19 cellular contexts compared by ENCODE assay signal in the genomic region with DNA sequence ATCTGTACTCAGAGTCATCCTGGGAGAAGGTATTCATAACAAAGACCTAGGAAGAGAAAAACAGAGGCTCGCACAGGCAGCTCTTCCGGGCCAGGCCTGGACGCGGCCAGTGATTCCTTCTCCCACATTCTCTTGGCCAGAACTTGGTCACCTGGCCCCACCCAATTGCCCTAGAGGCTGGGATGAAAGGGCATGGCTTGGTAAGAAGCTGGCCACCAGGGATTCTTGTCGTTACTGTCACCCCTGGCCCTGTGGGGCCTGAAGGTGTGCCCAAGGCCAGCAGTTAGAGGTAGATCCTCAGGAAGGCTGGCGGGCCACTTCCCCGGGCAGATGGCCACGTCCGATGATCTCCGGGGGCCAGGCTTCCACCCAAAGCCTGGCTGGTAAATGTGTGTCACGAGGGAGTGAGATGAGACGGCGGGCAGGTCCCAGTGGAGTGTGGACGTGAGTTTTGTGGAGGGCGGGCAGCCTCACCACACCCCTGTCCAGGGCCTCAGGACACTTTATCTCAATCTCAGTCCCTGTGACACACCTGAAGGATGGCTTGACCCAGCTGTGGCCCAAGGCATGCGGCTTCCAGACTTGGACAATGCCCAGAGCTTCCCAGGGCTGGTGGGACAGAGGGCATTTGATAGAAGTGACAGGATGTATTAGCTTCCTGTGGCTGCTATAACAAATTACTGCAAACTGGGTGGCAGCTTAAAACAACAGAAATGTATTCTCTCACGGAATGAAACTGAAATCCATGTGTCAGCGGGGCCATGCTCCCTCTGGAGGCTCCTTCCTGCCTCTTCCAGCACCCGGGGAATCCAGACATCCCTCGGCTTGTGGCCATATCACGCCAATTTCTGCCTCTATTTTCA.
A peak's percentile ranks its signal among the peaks of the same experiment; 100 is the strongest.
DNase-seq lines count a peak whose midpoint lies in the region; ATAC-seq and TF ChIP-seq lines count a peak whose summit lies in the region.
"Had no signal": no experiment of that assay in that cellular context is flagged by ENCODE, and none has a peak within 500 bp of the region (broad histone marks: within the 10 kb centered on the region; RNA-seq: fewer than 3 reads in every experiment).

No MANE protein-coding gene starts in this region.

- H3K4me1 Mint-ChIP-seq in T-cell: peaks cover 0 to 6% (median 3%) of the 10 kb centered on the region in 3 donors
- H3K4me1 Mint-ChIP-seq: activated B cell treated with CpG ODN at 0.5 μM for 24 hours; activated T-helper 17 cell treated with anti-CD3 and anti-CD28 coated beads, Interleukin-2, amount 50 U/mL, for 72 hours had no signal

- peak overlapping the region in 1 of 2 donors; percentile 23 for H3K27ac Mint-ChIP-seq in T-cell
- H3K27ac Mint-ChIP-seq: activated B cell treated with CpG ODN at 0.5 μM for 24 hours; activated T-helper 17 cell treated with anti-CD3 and anti-CD28 coated beads, Interleukin-2, amount 50 U/mL, for 72 hours; natural killer cell treated with Interleukin-12 subunit alpha and Interleukin-12 subunit beta and Interleukin-15 and Interleukin-18, amount 100 ng/mL, for 72 hours; T-helper 17 cell had no signal

- no peak overlapping the region for H3K9ac ChIP-seq in liver (ENCODE audit: low read depth in 1 of 2, low read length in 2 of 2)

- POLR2A ChIA-PET in T-cell (lab: Charles Lee): no interaction called here

- H3K4me1 ChIP-seq in heart left ventricle (peaks cover 0 to 28% (median 7%) of the 10 kb centered on the region in 12 donors), liver (ENCODE audit: control insufficient read depth in 4 of 4, insufficient read depth in 4 of 4, low read length in 3 of 4) (no peaks in the 10 kb centered on the region), upper lobe of right lung (peaks cover 2% of the 10 kb centered on the region)

- WGBS in heart left ventricle, 4 donors: 82 to 88% (median 85%) methylated on average over 21 of the region's 21 CpGs
- WGBS in liver: 94% methylated on average over 21 of the region's 21 CpGs

- H3K27me3 Mint-ChIP-seq in T-cell: no peaks in the 10 kb centered on the region
- H3K27me3 Mint-ChIP-seq: activated B cell treated with CpG ODN at 0.5 μM for 24 hours; activated T-helper 17 cell treated with anti-CD3 and anti-CD28 coated beads, Interleukin-2, amount 50 U/mL, for 72 hours; CD8-positive, alpha-beta memory T cell; natural killer cell treated with Interleukin-12 subunit alpha and Interleukin-12 subunit beta and Interleukin-15 and Interleukin-18, amount 100 ng/mL, for 72 hours; T-helper 17 cell had no signal

- H3K36me3 Mint-ChIP-seq in T-cell: no peaks in the 10 kb centered on the region
- H3K36me3 Mint-ChIP-seq: CD8-positive, alpha-beta memory T cell; natural killer cell treated with Interleukin-12 subunit alpha and Interleukin-12 subunit beta and Interleukin-15 and Interleukin-18, amount 100 ng/mL, for 72 hours had no signal

- H3K9me3 ChIP-seq in heart left ventricle: no peaks in the 10 kb centered on the region
- no peaks in the 10 kb centered on the region for H3K9me3 ChIP-seq in liver (ENCODE audit: control insufficient read depth in 4 of 4, low read length in 3 of 4)
- no peaks in the 10 kb centered on the region for H3K9me3 ChIP-seq in upper lobe of right lung
- H3K9me3 ChIP-seq: tibial nerve had no signal

- H3K36me3 ChIP-seq in heart left ventricle (no peaks in the 10 kb centered on the region), liver (ENCODE audit: control insufficient read depth in 4 of 4, insufficient read depth in 3 of 4, low read depth in 1 of 4, low read length in 3 of 4) (no peaks in the 10 kb centered on the region), upper lobe of right lung (no peaks in the 10 kb centered on the region)
- H3K36me3 ChIP-seq: tibial nerve had no signal

- H3K4me3 ChIP-seq in heart left ventricle: no peak overlapping the region
- H3K4me3 ChIP-seq in choroid plexus epithelial cell (ENCODE audit: low read depth, low read length): no peak overlapping the region
- H3K4me3 ChIP-seq in liver (ENCODE audit: low read depth in 1 of 3, low read length in 3 of 3): no peak overlapping the region
- H3K4me3 ChIP-seq in upper lobe of right lung: no peak overlapping the region
- H3K4me3 ChIP-seq: tibial nerve had no signal

- intact Hi-C loops in heart left ventricle (cut with DNase I): no loop called here
- intact Hi-C loops in left cardiac atrium (cut with DNase I): no loop called here
- intact Hi-C loops in upper lobe of right lung (cut with DNase I): no loop called here

- H3K27me3 ChIP-seq in heart left ventricle: no peaks in the 10 kb centered on the region
- H3K27me3 ChIP-seq in liver (ENCODE audit: control insufficient read depth in 4 of 4, insufficient read depth in 4 of 4, low read length in 3 of 4): no peaks in the 10 kb centered on the region
- H3K27me3 ChIP-seq in upper lobe of right lung: no peaks in the 10 kb centered on the region
- H3K27me3 ChIP-seq: tibial nerve had no signal

- no peak for TF ChIP-seq POLR2A in heart left ventricle (IDR thresholded peaks at IDR 0.05)

- no peak overlapping the region for H3K4me3 Mint-ChIP-seq in T-cell
- H3K4me3 Mint-ChIP-seq: activated B cell treated with CpG ODN at 0.5 μM for 24 hours; activated T-helper 17 cell treated with anti-CD3 and anti-CD28 coated beads, Interleukin-2, amount 50 U/mL, for 72 hours; CD8-positive, alpha-beta memory T cell; natural killer cell treated with Interleukin-12 subunit alpha and Interleukin-12 subunit beta and Interleukin-15 and Interleukin-18, amount 100 ng/mL, for 72 hours; T-helper 17 cell had no signal

- TF ChIP-seq CTCF in heart left ventricle (IDR thresholded peaks at IDR 0.05) (peak in 8 of 12 donors; percentile 22 to 41 (median 32)), choroid plexus epithelial cell (conservative IDR thresholded peaks at IDR 0.05; ENCODE audit: low read depth, low read length) (peak; percentile 52), liver (IDR thresholded peaks at IDR 0.05; ENCODE audit: low read depth, low read length, missing input control) (peak; percentile 32), upper lobe of right lung (IDR thresholded peaks at IDR 0.05) (peak; percentile 29)

- ATAC-seq in heart left ventricle (peak in 1 of 4 donors; percentile 19), left cardiac atrium (no peak), upper lobe of right lung (peak; percentile 6), HG03342 (IDR thresholded peaks at IDR 0.05; ENCODE audit: unreplicated experiment) (no peak), T-cell (replicated peaks in 1 of 4) (no peak)
- ATAC-seq: activated T-helper 17 cell treated with anti-CD3 and anti-CD28 coated beads, Interleukin-2, amount 50 U/mL, for 72 hours; natural killer cell treated with Interleukin-12 subunit alpha and Interleukin-12 subunit beta and Interleukin-15 and Interleukin-18, amount 100 ng/mL, for 72 hours; T-helper 17 cell had no signal

- peak; percentile 62 to 65 for TF ChIP-seq RAD21 in liver (IDR thresholded peaks at IDR 0.05)

- H3K27ac ChIP-seq in heart left ventricle (no peak overlapping the region), liver (ENCODE audit: low read depth in 1 of 2, low read length in 2 of 2) (no peak overlapping the region), upper lobe of right lung (no peak overlapping the region)
- H3K27ac ChIP-seq: tibial nerve had no signal

- CTCF ChIA-PET in T-cell (lab: Charles Lee): no interaction called here

- H3K9me3 Mint-ChIP-seq in T-cell: no peaks in the 10 kb centered on the region
- H3K9me3 Mint-ChIP-seq: activated B cell treated with CpG ODN at 0.5 μM for 24 hours; activated T-helper 17 cell treated with anti-CD3 and anti-CD28 coated beads, Interleukin-2, amount 50 U/mL, for 72 hours; CD8-positive, alpha-beta memory T cell; natural killer cell treated with Interleukin-12 subunit alpha and Interleukin-12 subunit beta and Interleukin-15 and Interleukin-18, amount 100 ng/mL, for 72 hours had no signal

- DNase-seq in heart left ventricle (no peak), left cardiac atrium (no peak), choroid plexus epithelial cell (ENCODE audit: low read depth) (peak; percentile 35), upper lobe of right lung (no peak), activated gamma-delta T cell (lab: John Stamatoyannopoulos, UW) (no peak), T-cell (no peak)
- DNase-seq: activated B cell treated with CpG ODN at 0.5 μM for 24 hours; CD8-positive, alpha-beta memory T cell; KG1; NCI-H2029 treated with DMSO at 0.1 percent for 48 hours; NCI-H524 treated with DMSO at 0.1 percent for 48 hours; Right ventricle myocardium superior; stimulated activated naive CD4-positive, alpha-beta T cell treated with Interleukin-2 at 50 U/mL for 16 hours; T-helper 17 cell had no signal

TF ChIP-seq in liver, 16 proteins besides CTCF, POLR2A, EP300 and RAD21:
- TF ChIP-seq HNF4G (IDR thresholded peaks at IDR 0.05) (no peak), HNF4A (conservative IDR thresholded peaks at IDR 0.05) (no peak), EGR1 (IDR thresholded peaks at IDR 0.05; ENCODE audit: low read depth in 2 of 2) (no peak), SP1 (IDR thresholded peaks at IDR 0.05) (no peak)
- TF ChIP-seq, protein P1, sequence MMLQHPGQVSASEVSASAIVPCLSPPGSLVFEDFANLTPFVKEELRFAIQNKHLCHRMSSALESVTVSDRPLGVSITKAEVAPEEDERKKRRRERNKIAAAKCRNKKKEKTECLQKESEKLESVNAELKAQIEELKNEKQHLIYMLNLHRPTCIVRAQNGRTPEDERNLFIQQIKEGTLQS (IDR thresholded peaks at IDR 0.05): no peak
